8 cellular contexts compared by ENCODE assay signal in genomic region chr3:129245641-129246306, GRCh38. TPM values are rescaled to one million over a fixed set of nuclear protein-coding genes. Genes with fewer than 3 reads are reported as not detected.
DNase-seq lines count a peak whose midpoint lies in the region; ATAC-seq and TF ChIP-seq lines count a peak whose summit lies in the region.
"Not testable (repeated sequence)": the region's sequence is repeated elsewhere in the genome, so short reads cannot be mapped to it uniquely, and the experiment has no call there.

No MANE protein-coding gene starts in this region.

- peak; percentile 84 to 96 (median 90) for TF ChIP-seq CTCF in esophagus squamous epithelium (IDR thresholded peaks at IDR 0.05)

- peak overlapping the region; percentile 4 to 27 for H3K4me3 Mint-ChIP-seq in activated T-cell treated with anti-CD3 and anti-CD28 coated beads, Interleukin-2, amount 50 U/mL, for 72 hours
- H3K4me3 Mint-ChIP-seq in naive B cell, result peak overlapping the region in 1 of 8 donors; percentile 47

- peak overlapping the region; percentile 51 for H3K4me3 ChIP-seq in GM23248
- peak overlapping the region in 2 of 4 donors; percentile 4 to 11 for H3K4me3 ChIP-seq in esophagus squamous epithelium

- WGBS in GM23248 (ENCODE audit: low coverage in 1 of 2, low lambda C conversion rate in 2 of 2, missing lambda C conversion rate in 2 of 2), 2 experiments, result 17 to 18% methylated on average over 11 of the region's 11 CpGs
- WGBS in esophagus squamous epithelium, 2 donors, result 16 to 17% methylated on average over 11 of the region's 11 CpGs

- ATAC-seq in activated T-cell treated with anti-CD3 and anti-CD28 coated beads, Interleukin-2, amount 50 U/mL, for 72 hours (replicated peaks in 1 of 2), result peak; percentile 69 to 71
- peak; percentile 77 to 78 for ATAC-seq in naive B cell (ENCODE audit: low read depth in 2 of 2)

- in situ Hi-C loops in GM23248 (cut with MboI), result not testable (repeated sequence)

- H3K36me3 ChIP-seq in GM23248 (ENCODE audit: low read depth); esophagus squamous epithelium: not testable (repeated sequence)

- H3K27ac ChIP-seq in GM23248 (peak overlapping the region; percentile 50), esophagus squamous epithelium (peak overlapping the region; percentile 10 to 61 (median 40))

- H2AFZ ChIP-seq in GM23248, result 0 out of 2 replicates have a peak overlapping the region, but pooled peaks have one; percentile 37

- H3K27me3 Mint-ChIP-seq in activated T-cell treated with anti-CD3 and anti-CD28 coated beads, Interleukin-2, amount 50 U/mL, for 72 hours (ENCODE audit: low read depth); naive B cell: not testable (repeated sequence)

- peaks cover 13% of the 10 kb centered on the region for H3F3A ChIP-seq in GM23248 (ENCODE audit: insufficient read depth)

- not testable (repeated sequence) for H3K27me3 ChIP-seq in GM23248 (replicated peaks; ENCODE audit: insufficient read depth); esophagus squamous epithelium

- H4K20me1 ChIP-seq in GM23248 (ENCODE audit: insufficient read depth), result not testable (repeated sequence)

- H3K4me1 Mint-ChIP-seq in activated T-cell treated with anti-CD3 and anti-CD28 coated beads, Interleukin-2, amount 50 U/mL, for 72 hours (ENCODE audit: low read depth), result peaks cover 38% of the 10 kb centered on the region
- peaks cover 19 to 35% (median 35%) of the 10 kb centered on the region in 3 donors for H3K4me1 Mint-ChIP-seq in naive B cell

- peaks cover 44% of the 10 kb centered on the region for H3K79me2 ChIP-seq in GM23248 (ENCODE audit: insufficient read depth)

- DNase-seq in DMS153 (lab: John Stamatoyannopoulos, UW) (peak; percentile 85), GM23248 (peak; percentile 97), NAMALWA (ENCODE audit: low spot score) (peak; percentile 95), SHP77 (lab: John Stamatoyannopoulos, UW) (peak; percentile 91 to 92), esophagus squamous epithelium (lab: John Stamatoyannopoulos, UW) (peak; percentile 19), naive B cell (peak; percentile 79)
- peak; percentile 77 to 82 for DNase-seq in activated T-cell treated with anti-CD3 and anti-CD28 coated beads, Interleukin-2, amount 50 U/mL, for 72 hours
- peak; percentile 24 to 34 for DNase-seq in stimulated activated CD8-positive, alpha-beta memory T cell treated with anti-CD3 and anti-CD28 coated beads, Interleukin-4, amount 100 ng/mL, for 4 hours (ENCODE audit: low read depth in 2 of 2, low spot score in 1 of 2)

- H3K9me3 Mint-ChIP-seq in activated T-cell treated with anti-CD3 and anti-CD28 coated beads, Interleukin-2, amount 50 U/mL, for 72 hours; naive B cell: not testable (repeated sequence)

- not testable (repeated sequence) for H3K9me3 ChIP-seq in GM23248 (ENCODE audit: low read depth); esophagus squamous epithelium

- H3K9me2 ChIP-seq in GM23248 (ENCODE audit: insufficient read depth), result not testable (repeated sequence)

- intact Hi-C loops in esophagus squamous epithelium (cut with DNase I), result loop anchor here (10.0 kb wide), 1 partner anchor 271 kb away; no protein-coding TSS in a partner anchor

- H3K4me1 ChIP-seq in GM23248 (ENCODE audit: insufficient read depth) (peaks cover 22% of the 10 kb centered on the region), esophagus squamous epithelium (peaks cover 13 to 39% (median 25%) of the 10 kb centered on the region in 3 donors)

- peak overlapping the region; percentile 50 for H3K9ac ChIP-seq in GM23248

- peak overlapping the region; percentile 36 for H3K27ac Mint-ChIP-seq in activated T-cell treated with anti-CD3 and anti-CD28 coated beads, Interleukin-2, amount 50 U/mL, for 72 hours
- peak overlapping the region in 1 of 6 donors; percentile 5 for H3K27ac Mint-ChIP-seq in naive B cell

- not testable (repeated sequence) for TF ChIP-seq POLR2A in esophagus squamous epithelium (IDR thresholded peaks at IDR 0.05)

- H3K4me2 ChIP-seq in GM23248 (ENCODE audit: unreplicated experiment), result peak overlapping the region; percentile 78

- H3K36me3 Mint-ChIP-seq in activated T-cell treated with anti-CD3 and anti-CD28 coated beads, Interleukin-2, amount 50 U/mL, for 72 hours (ENCODE audit: insufficient read depth in 2 of 2); naive B cell: not testable (repeated sequence)

RNA-seq across cellular contexts. Expression of gene COPG1, which starts 3.6 kb away (rescaled TPM):
- 298 and 328 TPM in 2 replicates for total RNA-seq in GM23248 (2014; rRNA removed; shearing (Covaris generic))
- polyA plus RNA-seq in GM23248 (2016; fragmentation: Nextera tagmentation; extraction: Ambion mirVana), result 254 and 265 TPM in 2 replicates
- total RNA-seq in activated T-cell treated with anti-CD3 and anti-CD28 coated beads, Interleukin-2, amount 50 U/mL, for 72 hours, result 100 to 1,000 TPM; 183 to 205 TPM
- total RNA-seq in esophagus squamous epithelium, result 100 to 1,000 TPM in 2 of 4 donors, 10 to 100 TPM in 2; 68.3 to 121 (median 104) TPM
- 10 to 100 TPM; 48.6 to 95.6 (median 60.9) TPM for polyA plus RNA-seq in naive B cell (ENCODE audit: low read depth in 6 of 6)

RNA-seq across cellular contexts. Expression of gene HMCES, which starts 32.9 kb away (rescaled TPM):
- 10.6 and 12.5 TPM in 2 replicates for total RNA-seq in GM23248 (2014; rRNA removed; shearing (Covaris generic))
- polyA plus RNA-seq in GM23248 (2016; fragmentation: Nextera tagmentation; extraction: Ambion mirVana) (33.2 and 33.5 TPM in 2 replicates), naive B cell (ENCODE audit: low read depth in 6 of 6) (100 to 1,000 TPM; 128 to 265 (median 146) TPM)
- total RNA-seq in activated T-cell treated with anti-CD3 and anti-CD28 coated beads, Interleukin-2, amount 50 U/mL, for 72 hours, result 10 to 100 TPM; 66.6 to 84.3 TPM
- 10 to 100 TPM; 24.2 to 32.7 (median 29.7) TPM for total RNA-seq in esophagus squamous epithelium

Comparison
In these comparisons a context has a peak if more than half of its experiments do, and no peak if none do; other contexts are left out.
1. DNase-seq: peak in every context shown above with its lines; median percentile 97 in GM23248; 95 in NAMALWA; 92 in SHP77; 85 in DMS153; 80 in activated T-cell treated with anti-CD3 and anti-CD28 coated beads, Interleukin-2, amount 50 U/mL, for 72 hours; 79 in naive B cell; 29 in stimulated activated CD8-positive, alpha-beta memory T cell treated with anti-CD3 and anti-CD28 coated beads, Interleukin-4, amount 100 ng/mL, for 4 hours; 19 in esophagus squamous epithelium.